In genomic region chr11:107819361-107820014, GRCh38 we compare ENCODE assay signal across 14 cellular contexts. TPM values are rescaled to one million over a fixed set of nuclear protein-coding genes. Genes with fewer than 3 reads are reported as not detected.
A peak's percentile ranks its signal among the peaks of the same experiment; 100 is the strongest.
DNase-seq lines count a peak whose midpoint lies in the region; ATAC-seq and TF ChIP-seq lines count a peak whose summit lies in the region.
"Had no signal": no experiment of that assay in that cellular context is flagged by ENCODE, and none has a peak within 500 bp of the region (broad histone marks: within the 10 kb centered on the region; RNA-seq: fewer than 3 reads in every experiment).

No MANE protein-coding gene starts in this region.

- no peak overlapping the region for H4K12ac ChIP-seq in trophoblast cell (ENCODE audit: low read depth, low read length)

- H3K23ac ChIP-seq in trophoblast cell (ENCODE audit: low read length), result no peak overlapping the region

- peak overlapping the region; percentile 44 for H3K14ac ChIP-seq in trophoblast cell (ENCODE audit: low read length)

- H4K91ac ChIP-seq in trophoblast cell (ENCODE audit: low read depth, low read length), result peak overlapping the region; percentile 78

- peak overlapping the region; percentile 58 for H2BK12ac ChIP-seq in trophoblast cell (ENCODE audit: low read length)

- H2BK5ac ChIP-seq in trophoblast cell (ENCODE audit: low read depth, low read length, poor library complexity), result peak overlapping the region; percentile 84

- TF ChIP-seq CTCF in epithelial cell of esophagus (IDR thresholded peaks at IDR 0.05; ENCODE audit: insufficient read depth, low read depth, low read length, missing control alignments), result no peak

- peak overlapping the region; percentile 58 for H3K4me2 ChIP-seq in trophoblast cell (ENCODE audit: low read length)
- H3K4me2 ChIP-seq: BLaER1 had no signal

- H3K4me3 ChIP-seq in epithelial cell of esophagus (ENCODE audit: low read length) (no peak overlapping the region), trophoblast cell (ENCODE audit: low read depth, low read length) (no peak overlapping the region)
- H3K4me3 ChIP-seq: BLaER1, heart left ventricle, pancreas had no signal

- no peak overlapping the region for H2AK5ac ChIP-seq in trophoblast cell (ENCODE audit: low read length)

- no peak overlapping the region for H3K4ac ChIP-seq in trophoblast cell (ENCODE audit: low read depth, low read length)

- H3K79me1 ChIP-seq in trophoblast cell (ENCODE audit: low read length), result peaks cover 16% of the 10 kb centered on the region

- peak; percentile 9 for DNase-seq in SW480 (ENCODE audit: low spot score)
- DNase-seq in epithelial cell of esophagus (ENCODE audit: low read depth), result peak; percentile 29
- no peak for DNase-seq in trophoblast cell
- no peak for DNase-seq in NCI-H2107 treated with DMSO at 0.1 percent for 48 hours (lab: John Stamatoyannopoulos, UW; ENCODE audit: unreplicated experiment)
- DNase-seq: activated naive CD4-positive, alpha-beta T cell treated with anti-CD3 and anti-CD28 coated beads, Interleukin-2, amount 10 ng/mL, durations not matched to agents 7 days and 5 days; H7; heart left ventricle; NCI-H1417 treated with DMSO at 0.1 percent for 48 hours; NCI-H446; pancreas had no signal

- H3K27me3 ChIP-seq in trophoblast cell (ENCODE audit: insufficient read depth, low read length), result no peaks in the 10 kb centered on the region
- H3K27me3 ChIP-seq: BLaER1, heart left ventricle, pancreas had no signal

- no peak for TF ChIP-seq EP300 in Ishikawa (IDR thresholded peaks at IDR 0.05; ENCODE audit: borderline replicate concordance)

- peak overlapping the region; percentile 4 for H2BK120ac ChIP-seq in trophoblast cell (ENCODE audit: insufficient read depth, low read length, poor library complexity)

- no peak overlapping the region for H3K9ac ChIP-seq in trophoblast cell (ENCODE audit: low read length)
- H3K9ac ChIP-seq: BLaER1 had no signal

- TF ChIP-seq RAD21 in Ishikawa (IDR thresholded peaks at IDR 0.05; ENCODE audit: low read depth), result no peak

- H3K9me3 ChIP-seq in trophoblast cell (ENCODE audit: insufficient read depth, low read depth, low read length), result no peaks in the 10 kb centered on the region
- H3K9me3 ChIP-seq: BLaER1, heart left ventricle, pancreas had no signal

- H3K18ac ChIP-seq in trophoblast cell (ENCODE audit: low read length), result peak overlapping the region; percentile 33

- no peak overlapping the region for H4K8ac ChIP-seq in trophoblast cell (ENCODE audit: low read depth, low read length)

- peak overlapping the region; percentile 92 for H3K27ac ChIP-seq in trophoblast cell (ENCODE audit: low read depth, low read length)
- H3K27ac ChIP-seq: BLaER1, heart left ventricle, pancreas had no signal

- H3K36me3 ChIP-seq in trophoblast cell (ENCODE audit: control insufficient read depth in 1 of 2, insufficient read depth in 2 of 2, low read length in 2 of 2), result no peaks in the 10 kb centered on the region
- H3K36me3 ChIP-seq: heart left ventricle, pancreas had no signal

- H3K4me1 ChIP-seq in trophoblast cell (ENCODE audit: control insufficient read depth in 1 of 2, insufficient read depth in 2 of 2, low read length in 2 of 2), result peaks cover 17 to 24% of the 10 kb centered on the region in 2 experiments
- H3K4me1 ChIP-seq: BLaER1, pancreas had no signal

- H2AFZ ChIP-seq in trophoblast cell (ENCODE audit: insufficient read depth, low read length, poor library complexity), result no peak overlapping the region

- ATAC-seq in HG03175 (IDR thresholded peaks at IDR 0.05; ENCODE audit: unreplicated experiment) (no peak), GM21515 (IDR thresholded peaks at IDR 0.05; ENCODE audit: unreplicated experiment) (no peak)
- ATAC-seq: heart left ventricle, pancreas had no signal

- WGBS in trophoblast cell (ENCODE audit: extremely low coverage, insufficient coverage, insufficient read length), result no CpG with 5 or more reads among the region's 5 CpGs

- peaks cover 1% of the 10 kb centered on the region for H3K79me2 ChIP-seq in trophoblast cell (ENCODE audit: control insufficient read depth, insufficient read depth, low read length, poor library complexity)

TF ChIP-seq in Ishikawa, 13 proteins besides CTCF, POLR2A, EP300 and RAD21:
- TF ChIP-seq CEBPB (IDR thresholded peaks at IDR 0.05) (no peak), TEAD4 (IDR thresholded peaks at IDR 0.05) (0 out of 2 replicates have a peak, but pooled peaks have one; percentile 31), ZBTB7A (IDR thresholded peaks at IDR 0.05; ENCODE audit: low read depth) (no peak)
TF ChIP-seq in Ishikawa: peak in this region for 1.

RNA-seq across cellular contexts. Expression of gene SLC35F2, which starts 39.1 kb away (rescaled TPM):
- 57.7 and 60.4 TPM in 2 replicates for polyA plus RNA-seq in trophoblast cell (2013)

Comparison
In these comparisons a context has a peak if more than half of its experiments do, and no peak if none do; other contexts are left out.
1. DNase-seq: peak in SW480 (single experiment) and epithelial cell of esophagus (single experiment); none in trophoblast cell (0 of 2) and NCI-H2107 treated with DMSO at 0.1 percent for 48 hours (single experiment).